22 cellular contexts compared by ENCODE assay signal in the genomic region with DNA sequence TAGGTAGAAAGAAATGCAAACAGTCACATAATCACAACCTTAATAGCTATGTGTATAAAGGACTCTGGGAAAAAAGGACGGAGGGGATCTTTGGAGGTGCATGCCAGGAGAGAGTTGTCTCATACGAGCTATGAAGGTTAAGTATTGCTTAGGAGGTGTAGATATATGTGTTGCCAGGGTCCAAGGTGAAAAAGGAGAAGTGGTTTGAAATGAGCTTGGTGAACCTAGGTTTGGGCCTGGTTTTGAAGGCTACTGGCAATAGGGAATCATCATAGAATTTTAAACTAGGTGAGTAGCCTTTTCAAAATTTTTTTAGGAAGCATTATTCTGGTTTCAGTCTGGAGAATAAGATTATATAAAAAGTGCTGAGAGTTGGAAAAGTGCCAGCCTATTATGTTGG.
DNase-seq lines count a peak whose midpoint lies in the region; ATAC-seq, FAIRE-seq and TF ChIP-seq lines count a peak whose summit lies in the region.
"Had no signal": no experiment of that assay in that cellular context is flagged by ENCODE, and none has a peak within 500 bp of the region (broad histone marks: within the 10 kb centered on the region; RNA-seq: fewer than 3 reads in every experiment).

No MANE protein-coding gene starts in this region.

- H3K27me3 Mint-ChIP-seq in type B pancreatic cell = no peaks in the 10 kb centered on the region
- H3K27me3 Mint-ChIP-seq in activated T-cell treated with anti-CD3 and anti-CD28 coated beads, Interleukin-2, amount 50 U/mL, for 4 hours (ENCODE audit: low read depth) = no peaks in the 10 kb centered on the region
- H3K27me3 Mint-ChIP-seq: B cell, T-cell had no signal

- ATAC-seq in GM12878 (peak; percentile 45), HG02642 (IDR thresholded peaks at IDR 0.05; ENCODE audit: poor library complexity, unreplicated experiment) (no peak)
- no peak for ATAC-seq in activated T-cell treated with anti-CD3 and anti-CD28 coated beads, Interleukin-2, amount 50 U/mL, for 4 hours
- ATAC-seq: CD8-positive, alpha-beta T cell; GM23338; T-cell had no signal

- H3K4me2 ChIP-seq in GM12878 (ENCODE audit: control insufficient read depth, insufficient read depth) = no peak overlapping the region
- H3K4me2 ChIP-seq: GM23338 had no signal

- in situ Hi-C loops in GM12878 (cut with MboI) = no loop called here

- RAD21 ChIA-PET in GM12878 (lab: Charles Lee; ENCODE audit: unreplicated experiment) = interaction anchor here (0.6 to 1.5 kb wide), 5 partner anchors 8 to 136 kb away, joined by 3 to 4 read pairs (median 3); no protein-coding TSS in a partner anchor

- no peak for TF ChIP-seq EP300 in GM12878 (IDR thresholded peaks at IDR 0.05; ENCODE audit: borderline replicate concordance in 1 of 2, control insufficient read depth in 1 of 2, low read depth in 2 of 2, low read length in 2 of 2)

- CTCF ChIA-PET in GM12878 (lab: Yijun Ruan, JAX) = interaction anchor here (0.9 to 2.5 kb wide), 3 partner anchors 25 to 763 kb away, joined by 3 to 9 read pairs (median 3); no protein-coding TSS in a partner anchor

- H3K9me3 ChIP-seq in GM12878 (replicated peaks; ENCODE audit: control insufficient read depth, insufficient read depth, low read length) = no peaks in the 10 kb centered on the region

- WGBS in GM12878 (ENCODE audit: insufficient coverage, insufficient replicate concordance, low lambda C conversion rate, missing lambda C conversion rate) = 28% methylated on average over 2 of the region's 2 CpGs

- H3K4me3 Mint-ChIP-seq in type B pancreatic cell = no peak overlapping the region
- no peak overlapping the region for H3K4me3 Mint-ChIP-seq in activated T-cell treated with anti-CD3 and anti-CD28 coated beads, Interleukin-2, amount 50 U/mL, for 4 hours
- H3K4me3 Mint-ChIP-seq: B cell; CD8-positive, alpha-beta T cell; GM23338; H9; HFFc6; T-cell had no signal

- no peaks in the 10 kb centered on the region for H3K27me3 ChIP-seq in GM12878 (replicated peaks in 1 of 2; ENCODE audit: control insufficient read depth in 2 of 2, insufficient read depth in 2 of 2, low read length in 1 of 2)

- no peak overlapping the region for H3K9ac ChIP-seq in GM12878 (ENCODE audit: control insufficient read depth, insufficient read depth, low read length)

- no peak overlapping the region for H3K27ac ChIP-seq in GM12878 (ENCODE audit: control insufficient read depth, insufficient read depth)
- H3K27ac ChIP-seq: 22Rv1, C4-2B had no signal

- POLR2A ChIA-PET in GM12878 (lab: Charles Lee) = no interaction called here

- no peak overlapping the region for H2AFZ ChIP-seq in GM12878 (ENCODE audit: control insufficient read depth, low read depth, low read length)
- H2AFZ ChIP-seq: GM23338 had no signal

- H3K36me3 Mint-ChIP-seq in type B pancreatic cell = no peaks in the 10 kb centered on the region
- no peaks in the 10 kb centered on the region for H3K36me3 Mint-ChIP-seq in activated T-cell treated with anti-CD3 and anti-CD28 coated beads, Interleukin-2, amount 50 U/mL, for 4 hours (ENCODE audit: insufficient read depth)
- H3K36me3 Mint-ChIP-seq: CD8-positive, alpha-beta T cell; T-cell had no signal

- peaks cover 20% of the 10 kb centered on the region for H3K4me1 Mint-ChIP-seq in type B pancreatic cell (ENCODE audit: unreplicated experiment)
- no peaks in the 10 kb centered on the region for H3K4me1 Mint-ChIP-seq in activated T-cell treated with anti-CD3 and anti-CD28 coated beads, Interleukin-2, amount 50 U/mL, for 4 hours (ENCODE audit: low read depth)
- H3K4me1 Mint-ChIP-seq: GM23338, T-cell had no signal

- TF ChIP-seq CTCF in GM12878 (IDR thresholded peaks at IDR 0.05 in 2 of 3, conservative IDR thresholded peaks at IDR 0.05 in 1 of 3; ENCODE audit: control insufficient read depth in 2 of 3, extremely low read depth in 1 of 3, insufficient read depth in 1 of 3, low read depth in 3 of 3, low read length in 3 of 3) = no peak
- no peak for TF ChIP-seq CTCF in type B pancreatic cell (conservative IDR thresholded peaks at IDR 0.05)

- peaks cover under 1% of the 10 kb centered on the region for H3K79me2 ChIP-seq in GM12878 (ENCODE audit: control insufficient read depth, insufficient read depth, low read length)

- no peak for TF ChIP-seq RAD21 in GM12878 (IDR thresholded peaks at IDR 0.05; ENCODE audit: insufficient read depth, low read depth, low read length)

- no peak for TF ChIP-seq POLR2A in GM12878 (IDR thresholded peaks at IDR 0.05; ENCODE audit: low read depth, low read length)

- 0 out of 4 replicates have a peak, but pooled peaks cover 0 to 1% of the 10 kb centered on the region in 2 experiments for H3K36me3 ChIP-seq in GM12878 (ENCODE audit: control insufficient read depth in 2 of 2, insufficient read depth in 2 of 2, low read length in 1 of 2)

- no peaks in the 10 kb centered on the region for H4K20me1 ChIP-seq in GM12878 (ENCODE audit: control insufficient read depth, insufficient read depth)

- peak overlapping the region; percentile 0 for H3K27ac Mint-ChIP-seq in type B pancreatic cell
- H3K27ac Mint-ChIP-seq: B cell; CD8-positive, alpha-beta T cell; GM23338; H9; HFFc6; T-cell had no signal

- intact Hi-C loops in GM12878 (cut with micrococcal nuclease; ENCODE audit: unreplicated experiment) = loop anchor here (10.0 kb wide), 1 partner anchor 230 kb away; no protein-coding TSS in a partner anchor

- no peaks in the 10 kb centered on the region for H3K4me1 ChIP-seq in GM12878 (ENCODE audit: control insufficient read depth, insufficient read depth, low read length)

- BruUV-seq in GM12878 (replicated peaks; lab: Mats Ljungman, UMichigan) = no TSS peak

- H3K9me3 Mint-ChIP-seq in type B pancreatic cell = no peaks in the 10 kb centered on the region
- no peaks in the 10 kb centered on the region for H3K9me3 Mint-ChIP-seq in activated T-cell treated with anti-CD3 and anti-CD28 coated beads, Interleukin-2, amount 50 U/mL, for 4 hours
- H3K9me3 Mint-ChIP-seq: CD8-positive, alpha-beta T cell; GM23338; H9; T-cell had no signal

- FAIRE-seq in GM12878 (lab: Jason Lieb, UNC) = no peak
- FAIRE-seq: GM18507, HTR-8/SVneo had no signal

- peak; percentile 65 for DNase-seq in DMS79 treated with DMSO at 0.1 percent for 48 hours (lab: John Stamatoyannopoulos, UW)
- no peak for DNase-seq in DMS79 (lab: John Stamatoyannopoulos, UW)
- DNase-seq in NCI-H748 (lab: John Stamatoyannopoulos, UW; ENCODE audit: unreplicated experiment) = peak; percentile 78
- no peak for DNase-seq in NCI-H748 treated with DMSO at 0.1 percent for 48 hours (lab: John Stamatoyannopoulos, UW)
- DNase-seq in GM12878 (ENCODE audit: low read depth, low spot score) = no peak
- DNase-seq in type B pancreatic cell (ENCODE audit: extremely low spot score, unreplicated experiment) = no peak
- no peak for DNase-seq in activated T-cell treated with anti-CD3 and anti-CD28 coated beads, Interleukin-2, amount 50 U/mL, for 4 hours
- DNase-seq: CD8-positive, alpha-beta T cell; DND-41; H9; HFFc6; KBM-7; MV-4-11; Right ventricle myocardium superior; T-cell had no signal

- SMC1A ChIA-PET in GM12878 (lab: Charles Lee; ENCODE audit: uncharacterized antibody, unreplicated experiment) = interaction anchor here (1.0 to 2.1 kb wide), 7 partner anchors 12 to 763 kb away, joined by 3 to 9 read pairs (median 3); no protein-coding TSS in a partner anchor

- no peak overlapping the region for H3K4me3 ChIP-seq in GM12878
- H3K4me3 ChIP-seq: GM23338 had no signal

TF ChIP-seq in GM12878, 131 proteins besides CTCF, POLR2A, EP300 and RAD21:
- TF ChIP-seq CBFB (IDR thresholded peaks at IDR 0.05; ENCODE audit: low read depth) (no peak), PML (IDR thresholded peaks at IDR 0.05; ENCODE audit: low read length) (no peak), TARDBP (IDR thresholded peaks at IDR 0.05; ENCODE audit: borderline replicate concordance) (no peak), NBN (IDR thresholded peaks at IDR 0.05) (no peak), SPI1 (IDR thresholded peaks at IDR 0.05; ENCODE audit: borderline replicate concordance, insufficient read depth, low read depth, low read length) (peak; percentile 64; the same call in 1 of the 2 replicates), CREB1 (IDR thresholded peaks at IDR 0.05; ENCODE audit: low read depth) (no peak), MLLT1 (IDR thresholded peaks at IDR 0.05) (no peak), PAX8 (IDR thresholded peaks at IDR 0.05) (no peak)

Comparison
In these comparisons a context has a peak if more than half of its experiments do, and no peak if none do; other contexts are left out.
1. DNase-seq: peak in DMS79 treated with DMSO at 0.1 percent for 48 hours (single experiment) and NCI-H748 (single experiment); none in DMS79 (single experiment), NCI-H748 treated with DMSO at 0.1 percent for 48 hours (single experiment), GM12878 (single experiment), type B pancreatic cell (single experiment) and activated T-cell treated with anti-CD3 and anti-CD28 coated beads, Interleukin-2, amount 50 U/mL, for 4 hours (single experiment).